Comparison of ENCODE assay signal across 13 cellular contexts in genomic region chr4:152369903-152370296, GRCh38.
DNase-seq lines count a peak whose midpoint lies in the region; ATAC-seq and TF ChIP-seq lines count a peak whose summit lies in the region.
"Had no signal": no experiment of that assay in that cellular context is flagged by ENCODE, and none has a peak within 500 bp of the region (broad histone marks: within the 10 kb centered on the region; RNA-seq: fewer than 3 reads in every experiment).

No MANE protein-coding gene starts in this region.

- CTCF ChIA-PET in MCF 10A (lab: Yijun Ruan, JAX) (interaction anchor here (1.0 to 1.2 kb wide), 3 partner anchors 8 to 1094 kb away, joined by 3 to 4 read pairs (median 3); no protein-coding TSS in a partner anchor), PC-3 (lab: Charles Lee) (no interaction called here)

- H2AFZ ChIP-seq in PC-3 (ENCODE audit: low read length): no peak overlapping the region

- H3K9me2 ChIP-seq in PC-3 (replicated peaks; ENCODE audit: low read length): no peaks in the 10 kb centered on the region

- DNase-seq in MCF 10A (ENCODE audit: unreplicated experiment) (no peak), breast epithelium (ENCODE audit: low spot score in 2 of 2) (no peak), PC-3 (peak; percentile 24), fibroblast of mammary gland (ENCODE audit: low read depth) (no peak), superior temporal gyrus (ENCODE audit: extremely low spot score) (peak; percentile 69)
- DNase-seq in stimulated activated naive B cell treated with anti-CD40 and anti-IgM and Interleukin-4, amounts not matched to agents 10 μg/mL and 1 μg/mL and 100 μg/mL, for 72 hours: no peak
- DNase-seq in stimulated activated naive CD8-positive, alpha-beta T cell treated with anti-CD3 and anti-CD28 coated beads, Interleukin-15, amount 100 ng/mL, for 72 hours: no peak
- DNase-seq: mesendoderm, NCI-H524 treated with DMSO at 0.1 percent for 48 hours, stomach had no signal

- peaks cover 5% of the 10 kb centered on the region for H3K4me1 Mint-ChIP-seq in MCF 10A (ENCODE audit: insufficient read depth, unreplicated experiment)
- peaks cover 8 to 21% of the 10 kb centered on the region in 2 donors for H3K4me1 Mint-ChIP-seq in stimulated activated naive B cell treated with anti-CD40 and anti-IgM and Interleukin-4, amounts not matched to agents 10 μg/mL and 1 μg/mL and 100 μg/mL, for 72 hours
- peaks cover 13% of the 10 kb centered on the region for H3K4me1 Mint-ChIP-seq in stimulated activated naive CD8-positive, alpha-beta T cell treated with anti-CD3 and anti-CD28 coated beads, Interleukin-15, amount 100 ng/mL, for 72 hours
- H3K4me1 Mint-ChIP-seq: CD14-positive monocyte had no signal

- no peak overlapping the region for H3K4me2 ChIP-seq in PC-3 (ENCODE audit: low read length)

- H3K27ac ChIP-seq in breast epithelium (no peak overlapping the region), PC-3 (ENCODE audit: low read length) (no peak overlapping the region)
- H3K27ac ChIP-seq: stomach had no signal

- TF ChIP-seq POLR2A in breast epithelium (IDR thresholded peaks at IDR 0.05): no peak

- H3K79me2 ChIP-seq in PC-3 (ENCODE audit: low read length): no peaks in the 10 kb centered on the region

- POLR2A ChIA-PET in MCF 10A (lab: Yijun Ruan, JAX): interaction anchor here (1.5 kb wide), 1 partner anchor 12 kb away, joined by 3 read pairs; no protein-coding TSS in a partner anchor
- POLR2A ChIA-PET in PC-3 (lab: Charles Lee; ENCODE audit: unreplicated experiment): no interaction called here

- TF ChIP-seq CTCF in MCF 10A (IDR thresholded peaks at IDR 0.05; ENCODE audit: unreplicated experiment): peak; percentile 15
- TF ChIP-seq CTCF in breast epithelium (IDR thresholded peaks at IDR 0.05): no peak
- peak; percentile 56 for TF ChIP-seq CTCF in PC-3 (conservative IDR thresholded peaks at IDR 0.05; ENCODE audit: low read depth, low read length)
- TF ChIP-seq CTCF in fibroblast of mammary gland (conservative IDR thresholded peaks at IDR 0.05; ENCODE audit: control insufficient read depth, insufficient read depth, low read depth, low read length): peak; percentile 40

- no peak overlapping the region for H3K4me3 Mint-ChIP-seq in MCF 10A (ENCODE audit: unreplicated experiment)
- H3K4me3 Mint-ChIP-seq in stimulated activated naive B cell treated with anti-CD40 and anti-IgM and Interleukin-4, amounts not matched to agents 10 μg/mL and 1 μg/mL and 100 μg/mL, for 72 hours: no peak overlapping the region
- no peak overlapping the region for H3K4me3 Mint-ChIP-seq in stimulated activated naive CD8-positive, alpha-beta T cell treated with anti-CD3 and anti-CD28 coated beads, Interleukin-15, amount 100 ng/mL, for 72 hours
- H3K4me3 Mint-ChIP-seq: activated naive CD4-positive, alpha-beta T cell treated with anti-CD3 and anti-CD28 coated beads, Interleukin-2, amount 50 U/mL, for 24 hours; CD14-positive monocyte had no signal

- H3K9me3 Mint-ChIP-seq in MCF 10A (ENCODE audit: unreplicated experiment): no peaks in the 10 kb centered on the region
- H3K9me3 Mint-ChIP-seq in stimulated activated naive B cell treated with anti-CD40 and anti-IgM and Interleukin-4, amounts not matched to agents 10 μg/mL and 1 μg/mL and 100 μg/mL, for 72 hours: peaks cover 0 to 2% of the 10 kb centered on the region in 2 donors
- no peaks in the 10 kb centered on the region for H3K9me3 Mint-ChIP-seq in stimulated activated naive CD8-positive, alpha-beta T cell treated with anti-CD3 and anti-CD28 coated beads, Interleukin-15, amount 100 ng/mL, for 72 hours
- H3K9me3 Mint-ChIP-seq: activated naive CD4-positive, alpha-beta T cell treated with anti-CD3 and anti-CD28 coated beads, Interleukin-2, amount 50 U/mL, for 24 hours had no signal

- H3K9me3 ChIP-seq in breast epithelium (no peaks in the 10 kb centered on the region), PC-3 (ENCODE audit: low read length) (no peaks in the 10 kb centered on the region)

- H3K27me3 Mint-ChIP-seq in MCF 10A (ENCODE audit: insufficient read depth, unreplicated experiment): no peaks in the 10 kb centered on the region
- no peaks in the 10 kb centered on the region for H3K27me3 Mint-ChIP-seq in stimulated activated naive B cell treated with anti-CD40 and anti-IgM and Interleukin-4, amounts not matched to agents 10 μg/mL and 1 μg/mL and 100 μg/mL, for 72 hours
- no peaks in the 10 kb centered on the region for H3K27me3 Mint-ChIP-seq in stimulated activated naive CD8-positive, alpha-beta T cell treated with anti-CD3 and anti-CD28 coated beads, Interleukin-15, amount 100 ng/mL, for 72 hours
- H3K27me3 Mint-ChIP-seq: activated naive CD4-positive, alpha-beta T cell treated with anti-CD3 and anti-CD28 coated beads, Interleukin-2, amount 50 U/mL, for 24 hours had no signal

- H3K36me3 ChIP-seq in breast epithelium (no peaks in the 10 kb centered on the region), PC-3 (ENCODE audit: low read depth, low read length) (no peaks in the 10 kb centered on the region)
- H3K36me3 ChIP-seq: stomach had no signal

- H4K20me1 ChIP-seq in PC-3 (ENCODE audit: low read length): no peaks in the 10 kb centered on the region

- H3K27me3 ChIP-seq in breast epithelium (no peaks in the 10 kb centered on the region), PC-3 (ENCODE audit: low read length) (no peaks in the 10 kb centered on the region)
- H3K27me3 ChIP-seq: stomach had no signal

- BruUV-seq in MCF 10A (replicated peaks; lab: Mats Ljungman, UMichigan) (no TSS peak), PC-3 (replicated peaks; lab: Mats Ljungman, UMichigan) (no TSS peak)

- peaks cover 6% of the 10 kb centered on the region for H3K36me3 Mint-ChIP-seq in MCF 10A (ENCODE audit: insufficient read depth, unreplicated experiment)
- H3K36me3 Mint-ChIP-seq in stimulated activated naive B cell treated with anti-CD40 and anti-IgM and Interleukin-4, amounts not matched to agents 10 μg/mL and 1 μg/mL and 100 μg/mL, for 72 hours: peaks cover 12 to 22% of the 10 kb centered on the region in 2 donors

- intact Hi-C loops in MCF 10A (cut with micrococcal nuclease): loop anchor here (5.0 to 10.0 kb wide), 2 partner anchors 608 to 835 kb away; partner anchors contain the start of gene GATB
- intact Hi-C loops in breast epithelium (cut with DNase I; ENCODE audit: low total_unique reads): loop anchor here (5.0 kb wide), 1 partner anchor 833 kb away; no protein-coding TSS in a partner anchor
- intact Hi-C loops in PC-3 (cut with micrococcal nuclease): no loop called here

- H3F3A ChIP-seq in PC-3 (ENCODE audit: low read length, unreplicated experiment): no peaks in the 10 kb centered on the region

- H3K4me3 ChIP-seq in breast epithelium (no peak overlapping the region), PC-3 (ENCODE audit: low read length) (no peak overlapping the region), fibroblast of mammary gland (ENCODE audit: control insufficient read depth, low read depth, low read length) (no peak overlapping the region)
- H3K4me3 ChIP-seq: stomach had no signal

- no peak for ATAC-seq in PC-3
- no peak for ATAC-seq in GM19023 (IDR thresholded peaks at IDR 0.05; ENCODE audit: unreplicated experiment)
- no peak for ATAC-seq in stimulated activated naive B cell treated with anti-CD40 and anti-IgM and Interleukin-4, amounts not matched to agents 10 μg/mL and 1 μg/mL and 100 μg/mL, for 72 hours (replicated peaks)
- no peak for ATAC-seq in stimulated activated naive CD8-positive, alpha-beta T cell treated with anti-CD3 and anti-CD28 coated beads, Interleukin-15, amount 100 ng/mL, for 72 hours

- H3K4me1 ChIP-seq in breast epithelium (no peaks in the 10 kb centered on the region), PC-3 (ENCODE audit: insufficient read depth, low read length) (no peaks in the 10 kb centered on the region)

- H3K27ac Mint-ChIP-seq in MCF 10A (ENCODE audit: low read depth, unreplicated experiment): no peak overlapping the region
- no peak overlapping the region for H3K27ac Mint-ChIP-seq in stimulated activated naive B cell treated with anti-CD40 and anti-IgM and Interleukin-4, amounts not matched to agents 10 μg/mL and 1 μg/mL and 100 μg/mL, for 72 hours
- H3K27ac Mint-ChIP-seq in stimulated activated naive CD8-positive, alpha-beta T cell treated with anti-CD3 and anti-CD28 coated beads, Interleukin-15, amount 100 ng/mL, for 72 hours: no peak overlapping the region
- H3K27ac Mint-ChIP-seq: CD14-positive monocyte had no signal

- no peak overlapping the region for H3K9ac ChIP-seq in PC-3 (ENCODE audit: low read length)

Comparison
In these comparisons a context has a peak if more than half of its experiments do, and no peak if none do; other contexts are left out.
1. CTCF ChIP-seq: peak in MCF 10A (single experiment), PC-3 (single experiment) and fibroblast of mammary gland (single experiment); none in breast epithelium (0 of 3).
2. DNase-seq: peak in PC-3 (single experiment) and superior temporal gyrus (single experiment); none in MCF 10A (single experiment), breast epithelium (0 of 2), fibroblast of mammary gland (single experiment), stimulated activated naive B cell treated with anti-CD40 and anti-IgM and Interleukin-4, amounts not matched to agents 10 μg/mL and 1 μg/mL and 100 μg/mL, for 72 hours (single experiment) and stimulated activated naive CD8-positive, alpha-beta T cell treated with anti-CD3 and anti-CD28 coated beads, Interleukin-15, amount 100 ng/mL, for 72 hours (0 of 2).